1 cellular context compared by ENCODE assay signal in genomic region chr6:105452924-105453756, GRCh38.
TF ChIP-seq lines count a peak whose summit lies in the region.

No MANE protein-coding gene starts in this region.

TF ChIP-seq in GM23338, 12 proteins besides CTCF, POLR2A, EP300 and RAD21 (continued from another document):
- TF ChIP-seq ZNF462 (CRISPR knock-in tag; IDR thresholded peaks at IDR 0.05) (no peak), POLR2AphosphoS5 (IDR thresholded peaks at IDR 0.05; ENCODE audit: low read depth) (no peak), ZNF114 (CRISPR knock-in tag; IDR thresholded peaks at IDR 0.05) (no peak), REST (IDR thresholded peaks at IDR 0.05; ENCODE audit: unreplicated experiment) (no peak), CREB1 (CRISPR knock-in tag; IDR thresholded peaks at IDR 0.05; ENCODE audit: low read depth) (no peak), EZH2phosphoT487 (IDR thresholded peaks at IDR 0.05; ENCODE audit: unreplicated experiment) (no peak), ZNF331 (CRISPR knock-in tag; IDR thresholded peaks at IDR 0.05; ENCODE audit: low read depth) (no peak), NANOG (IDR thresholded peaks at IDR 0.05; ENCODE audit: borderline replicate concordance) (no peak)
